17 cellular contexts compared by ENCODE assay signal in genomic region chrX:40279762-40280161, GRCh38.
A peak's percentile ranks its signal among the peaks of the same experiment; 100 is the strongest.
DNase-seq lines count a peak whose midpoint lies in the region; TF ChIP-seq lines count a peak whose summit lies in the region.
"Had no signal": no experiment of that assay in that cellular context is flagged by ENCODE, and none has a peak within 500 bp of the region (broad histone marks: within the 10 kb centered on the region; RNA-seq: fewer than 3 reads in every experiment).

No MANE protein-coding gene starts in this region.

- H3K27me3 ChIP-seq in trophoblast cell (ENCODE audit: insufficient read depth, low read length) (no peaks in the 10 kb centered on the region), mammary epithelial cell (ENCODE audit: insufficient read depth, low read length) (peaks cover 2% of the 10 kb centered on the region)
- H3K27me3 ChIP-seq: MG63 had no signal

- H3K4me1 ChIP-seq in trophoblast cell (ENCODE audit: control insufficient read depth in 1 of 2, insufficient read depth in 2 of 2, low read length in 2 of 2) = peaks cover 11 to 20% of the 10 kb centered on the region in 2 experiments
- no peaks in the 10 kb centered on the region for H3K4me1 ChIP-seq in mammary epithelial cell (ENCODE audit: insufficient read depth, low read length)

- H3K9ac ChIP-seq in SK-N-MC (ENCODE audit: insufficient read length) (no peak overlapping the region), trophoblast cell (ENCODE audit: low read length) (no peak overlapping the region), mammary epithelial cell (ENCODE audit: insufficient read depth, low read length) (no peak overlapping the region)

- peaks cover 19% of the 10 kb centered on the region for H3K79me1 ChIP-seq in trophoblast cell (ENCODE audit: low read length)

- H2BK12ac ChIP-seq in trophoblast cell (ENCODE audit: low read length) = peak overlapping the region; percentile 87

- intact Hi-C loops in mammary epithelial cell (cut with micrococcal nuclease) = no loop called here

- H2AFZ ChIP-seq in trophoblast cell (ENCODE audit: insufficient read depth, low read length, poor library complexity) (no peak overlapping the region), mammary epithelial cell (ENCODE audit: low read depth, low read length) (no peak overlapping the region)
- H2AFZ ChIP-seq: PC-9 had no signal

- no peaks in the 10 kb centered on the region for H3K9me3 ChIP-seq in SK-N-MC (ENCODE audit: low read depth, low read length)
- H3K9me3 ChIP-seq in trophoblast cell (ENCODE audit: insufficient read depth, low read depth, low read length) = no peaks in the 10 kb centered on the region
- H3K9me3 ChIP-seq in mammary epithelial cell (replicated peaks; ENCODE audit: insufficient read depth, low read length) = peaks cover 9% of the 10 kb centered on the region
- H3K9me3 ChIP-seq: MG63 had no signal

- H3K27ac ChIP-seq in SK-N-MC = peak overlapping the region; percentile 25; the same call in 1 of the 2 replicates
- H3K27ac ChIP-seq in trophoblast cell (ENCODE audit: low read depth, low read length) = peak overlapping the region; percentile 67
- H3K27ac ChIP-seq in mammary epithelial cell (ENCODE audit: insufficient read depth, low read depth, low read length) = no peak overlapping the region
- H3K27ac ChIP-seq: HL-60, PC-9 had no signal

- BruUV-seq in mammary epithelial cell (replicated peaks; lab: Mats Ljungman, UMichigan) = no TSS peak

- H3K79me2 ChIP-seq in trophoblast cell (ENCODE audit: control insufficient read depth, insufficient read depth, low read length, poor library complexity) (no peaks in the 10 kb centered on the region), mammary epithelial cell (ENCODE audit: insufficient read depth, low read length) (no peaks in the 10 kb centered on the region)

- no peak overlapping the region for H2AK5ac ChIP-seq in trophoblast cell (ENCODE audit: low read length)

- H4K20me1 ChIP-seq in mammary epithelial cell (ENCODE audit: insufficient read depth, low read length) = no peaks in the 10 kb centered on the region

- H3K36me3 ChIP-seq in SK-N-MC (ENCODE audit: insufficient read depth, low read length) (no peaks in the 10 kb centered on the region), trophoblast cell (ENCODE audit: control insufficient read depth in 1 of 2, insufficient read depth in 2 of 2, low read length in 2 of 2) (no peaks in the 10 kb centered on the region), mammary epithelial cell (ENCODE audit: insufficient read depth, low read length) (no peaks in the 10 kb centered on the region)
- H3K36me3 ChIP-seq: MG63 had no signal

- CTCF ChIA-PET in mammary epithelial cell (lab: Charles Lee; ENCODE audit: low non-redundant PET) = no interaction called here

- H3K4ac ChIP-seq in trophoblast cell (ENCODE audit: low read depth, low read length) = no peak overlapping the region

- no peak for TF ChIP-seq CTCF in mammary epithelial cell (conservative IDR thresholded peaks at IDR 0.05 in 1 of 2, IDR thresholded peaks at IDR 0.05 in 1 of 2; ENCODE audit: extremely low read depth in 1 of 2, insufficient read depth in 1 of 2, low read depth in 1 of 2, low read length in 2 of 2)

- DNase-seq in NCI-H82 (lab: John Stamatoyannopoulos, UW) (peak; percentile 38), NCI-H82 treated with DMSO at 0.1 percent for 48 hours (lab: John Stamatoyannopoulos, UW; ENCODE audit: unreplicated experiment) (no peak), ELF-1 (ENCODE audit: low read depth, low spot score) (peak; percentile 41), SK-N-MC (ENCODE audit: low read depth, low spot score) (no peak), trophoblast cell (peak in 1 of 2 donors; percentile 46), activated gamma-delta T cell (lab: John Stamatoyannopoulos, UW) (no peak), mammary epithelial cell (no peak), activated T-cell treated with anti-CD3 and anti-CD28 coated beads for 4 hours (no peak)
- DNase-seq: AML-193; DMS153; HFFc6; MG63; NCI-H1092 treated with DMSO at 0.1 percent for 48 hours; NCI-H1694 treated with DMSO at 0.1 percent for 48 hours; NK-92 treated with Interleukin-12 subunit alpha and Interleukin-12 subunit beta, amount 100 ng/mL, for 24 hours; PC-9 had no signal

- no peak overlapping the region for H3K23ac ChIP-seq in trophoblast cell (ENCODE audit: low read length)

- peak overlapping the region; percentile 75 for H2BK5ac ChIP-seq in trophoblast cell (ENCODE audit: low read depth, low read length, poor library complexity)

- peak overlapping the region; percentile 82 for H4K91ac ChIP-seq in trophoblast cell (ENCODE audit: low read depth, low read length)

- in situ Hi-C loops in mammary epithelial cell (cut with MboI; ENCODE audit: low sequenced_read_pairs in 2 of 2) = no loop called here

- WGBS in trophoblast cell (ENCODE audit: extremely low coverage, insufficient coverage, insufficient read length) = no CpG with 5 or more reads among the region's 5 CpGs
- WGBS in mammary epithelial cell (ENCODE audit: low coverage, missing lambda C conversion rate) = 100% methylated on average over 1 of the region's 5 CpGs

- H3K18ac ChIP-seq in trophoblast cell (ENCODE audit: low read length) = peak overlapping the region; percentile 76

- peak overlapping the region; percentile 87 for H2BK120ac ChIP-seq in trophoblast cell (ENCODE audit: insufficient read depth, low read length, poor library complexity)

- no peak overlapping the region for H3K14ac ChIP-seq in trophoblast cell (ENCODE audit: low read length)

- peak overlapping the region; percentile 57 for H4K8ac ChIP-seq in trophoblast cell (ENCODE audit: low read depth, low read length)

- dilution Hi-C loops in mammary epithelial cell (cut with HindIII; ENCODE audit: low sequenced_read_pairs) = no loop called here

- H4K12ac ChIP-seq in trophoblast cell (ENCODE audit: low read depth, low read length) = no peak overlapping the region

- H3K4me2 ChIP-seq in trophoblast cell (ENCODE audit: low read length) (peak overlapping the region; percentile 10), mammary epithelial cell (ENCODE audit: insufficient read depth, low read depth, low read length) (no peak overlapping the region)
- H3K4me2 ChIP-seq: PC-9 had no signal

- no peak overlapping the region for H3K4me3 ChIP-seq in SK-N-MC
- no peak overlapping the region for H3K4me3 ChIP-seq in trophoblast cell (ENCODE audit: low read depth, low read length)
- H3K4me3 ChIP-seq in mammary epithelial cell (replicated peaks in 1 of 3; ENCODE audit: insufficient read depth in 1 of 3, low read depth in 2 of 3, low read length in 3 of 3) = no peak overlapping the region
- H3K4me3 ChIP-seq: MG63, PC-9 had no signal

Comparison
In these comparisons a context has a peak if more than half of its experiments do, and no peak if none do; other contexts are left out.
1. DNase-seq: peak in NCI-H82 (single experiment) and ELF-1 (single experiment); none in NCI-H82 treated with DMSO at 0.1 percent for 48 hours (single experiment), SK-N-MC (single experiment), activated gamma-delta T cell (single experiment), mammary epithelial cell (single experiment) and activated T-cell treated with anti-CD3 and anti-CD28 coated beads for 4 hours (single experiment).